ENCODE assay signal across 17 cellular contexts in the genomic region with DNA sequence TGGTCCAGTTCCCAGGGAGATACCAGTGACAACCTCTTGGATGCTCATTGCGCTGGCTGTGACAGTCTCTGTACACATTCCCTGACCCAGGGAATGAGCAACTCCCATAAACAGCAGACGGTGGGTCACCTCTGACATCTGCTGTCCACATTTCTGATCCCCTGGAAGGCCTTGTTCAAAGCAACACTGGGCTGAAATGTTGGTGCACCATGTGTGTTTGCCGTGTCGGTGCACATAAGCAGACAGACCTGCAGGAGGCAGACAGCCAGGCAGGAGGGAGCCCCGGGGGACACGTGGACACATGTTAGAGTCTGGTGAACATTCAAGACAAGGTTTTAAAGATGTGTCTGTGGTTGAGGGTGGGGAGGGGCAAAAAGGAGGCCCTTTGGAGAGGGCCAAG.
DNase-seq lines count a peak whose midpoint lies in the region; ATAC-seq, FAIRE-seq and TF ChIP-seq lines count a peak whose summit lies in the region.
"Had no signal": no experiment of that assay in that cellular context is flagged by ENCODE, and none has a peak within 500 bp of the region (broad histone marks: within the 10 kb centered on the region; RNA-seq: fewer than 3 reads in every experiment).

No MANE protein-coding gene starts in this region.

- no peak overlapping the region for H3K23ac ChIP-seq in mesendoderm (ENCODE audit: low read length)

- TF ChIP-seq CTCF in DND-41 (IDR thresholded peaks at IDR 0.05; ENCODE audit: borderline replicate concordance, extremely low read depth, low read length, poor library complexity, severe bottlenecking) (peak; percentile 18), adrenal gland (IDR thresholded peaks at IDR 0.05) (no peak)

- no peak for DNase-seq in DND-41
- peak; percentile 8 for DNase-seq in KBM-7
- DNase-seq in activated CD8-positive, alpha-beta T cell treated with anti-CD3 and anti-CD28 coated beads, Interleukin-2, amount 10 ng/mL, durations not matched to agents 7 days and 5 days, result peak; percentile 35
- peak; percentile 11 for DNase-seq in mesendoderm
- DNase-seq in small intestine, result no peak
- DNase-seq in adrenal gland, result no peak
- DNase-seq in stimulated activated naive CD4-positive, alpha-beta T cell (lab: John Stamatoyannopoulos, UW), result no peak
- DNase-seq in medulla oblongata (ENCODE audit: extremely low spot score), result no peak
- DNase-seq: activated CD4-positive, alpha-beta T cell treated with anti-CD3 and anti-CD28 coated beads, Interleukin-2, amount 50 U/mL, for 4 hours; activated effector memory CD4-positive, alpha-beta T cell treated with Interleukin-2 at 50 U/mL for 16 hours; CD4-positive, CD25-positive, alpha-beta regulatory T cell; hippocampal formation; left ventricle myocardium superior; NCI-H2081 treated with DMSO at 0.1 percent for 48 hours; T-helper 2 cell had no signal

- H3K4me2 ChIP-seq in DND-41 (ENCODE audit: insufficient read depth, low read length) (no peak overlapping the region), mesendoderm (ENCODE audit: low read length) (no peak overlapping the region)

- POLR2A ChIA-PET in activated CD8-positive, alpha-beta T cell treated with anti-CD3 and anti-CD28 coated beads, Interleukin-2, amount 10 ng/mL, durations not matched to agents 7 days and 5 days (lab: Charles Lee), result interaction anchor here (1.4 kb wide), 1 partner anchor 259 kb away, joined by 3 read pairs; no protein-coding TSS in a partner anchor

- no peak overlapping the region for H2BK120ac ChIP-seq in mesendoderm (ENCODE audit: low read depth, low read length)

- H2AK5ac ChIP-seq in mesendoderm (ENCODE audit: low read length), result no peak overlapping the region

- H3K27me3 Mint-ChIP-seq in activated CD8-positive, alpha-beta T cell treated with anti-CD3 and anti-CD28 coated beads, Interleukin-2, amount 10 ng/mL, durations not matched to agents 7 days and 5 days (ENCODE audit: low read depth), result peaks cover 35% of the 10 kb centered on the region

- H3K79me1 ChIP-seq in mesendoderm (ENCODE audit: low read length), result no peaks in the 10 kb centered on the region

- H4K8ac ChIP-seq in mesendoderm (ENCODE audit: low read depth, low read length), result no peak overlapping the region

- intact Hi-C loops in adrenal gland (cut with DNase I), result no loop called here

- H3K27ac ChIP-seq in DND-41 (ENCODE audit: low read length), result no peak overlapping the region
- no peak overlapping the region for H3K27ac ChIP-seq in mesendoderm (ENCODE audit: low read depth, low read length)
- no peak overlapping the region for H3K27ac ChIP-seq in small intestine (ENCODE audit: low read depth in 1 of 2, low read length in 1 of 2)
- no peak overlapping the region for H3K27ac ChIP-seq in adrenal gland
- H3K27ac ChIP-seq: epithelial cell of prostate, neutrophil had no signal

- H4K5ac ChIP-seq in mesendoderm (ENCODE audit: low read length), result no peak overlapping the region

- H2BK15ac ChIP-seq in mesendoderm (replicated peaks; ENCODE audit: low read depth), result no peak overlapping the region

- no peak overlapping the region for H2BK5ac ChIP-seq in mesendoderm (ENCODE audit: low read length)

- H3K36me3 ChIP-seq in DND-41 (ENCODE audit: insufficient read depth, low read length) (no peaks in the 10 kb centered on the region), mesendoderm (ENCODE audit: control insufficient read depth, insufficient read depth, low read length) (no peaks in the 10 kb centered on the region), small intestine (ENCODE audit: control insufficient read depth in 2 of 2, insufficient read depth in 2 of 2, low read length in 2 of 2) (no peaks in the 10 kb centered on the region), adrenal gland (replicated peaks in 1 of 2) (no peaks in the 10 kb centered on the region)
- H3K36me3 ChIP-seq: neutrophil had no signal

- no peak overlapping the region for H3K27ac Mint-ChIP-seq in activated CD8-positive, alpha-beta T cell treated with anti-CD3 and anti-CD28 coated beads, Interleukin-2, amount 10 ng/mL, durations not matched to agents 7 days and 5 days
- H3K27ac Mint-ChIP-seq: CD4-positive, CD25-positive, alpha-beta regulatory T cell had no signal

- CTCF ChIA-PET in activated CD8-positive, alpha-beta T cell treated with anti-CD3 and anti-CD28 coated beads, Interleukin-2, amount 10 ng/mL, durations not matched to agents 7 days and 5 days (lab: Charles Lee), result interaction anchor here (1.3 to 7.0 kb wide), 2 partner anchors 73 to 260 kb away, joined by 4 to 129 read pairs; no protein-coding TSS in a partner anchor

- no peak for ATAC-seq in DND-41 (ENCODE audit: insufficient read depth, low read depth)
- no peak for ATAC-seq in activated CD8-positive, alpha-beta T cell treated with anti-CD3 and anti-CD28 coated beads, Interleukin-2, amount 10 ng/mL, durations not matched to agents 7 days and 5 days
- ATAC-seq: left ventricle myocardium superior had no signal

- H3K9me3 ChIP-seq in DND-41 (ENCODE audit: insufficient read depth, low read length, severe bottlenecking) (no peaks in the 10 kb centered on the region), small intestine (ENCODE audit: control insufficient read depth, low read depth) (no peaks in the 10 kb centered on the region), adrenal gland (replicated peaks in 1 of 3) (no peaks in the 10 kb centered on the region)
- H3K9me3 ChIP-seq: neutrophil had no signal

- H3K79me2 ChIP-seq in DND-41 (ENCODE audit: insufficient read depth, low read length) (no peaks in the 10 kb centered on the region), mesendoderm (ENCODE audit: control insufficient read depth, insufficient read depth, low read length) (no peaks in the 10 kb centered on the region)

- H3K27me3 ChIP-seq in DND-41 (ENCODE audit: insufficient read depth, low read length, poor library complexity), result peaks cover 34% of the 10 kb centered on the region
- no peaks in the 10 kb centered on the region for H3K27me3 ChIP-seq in mesendoderm (ENCODE audit: insufficient read depth, low read length, poor library complexity)
- H3K27me3 ChIP-seq in small intestine (ENCODE audit: control insufficient read depth in 2 of 2, insufficient read depth in 2 of 2, low read length in 2 of 2), result peaks cover 0 to 2% of the 10 kb centered on the region in 2 donors
- peaks cover 17% of the 10 kb centered on the region for H3K27me3 ChIP-seq in adrenal gland

- no peak overlapping the region for H3K56ac ChIP-seq in mesendoderm (ENCODE audit: low read length)

- no peak overlapping the region for H3K18ac ChIP-seq in mesendoderm (ENCODE audit: low read length)

- TF ChIP-seq POLR2A in adrenal gland (IDR thresholded peaks at IDR 0.05), result no peak

- H3K4ac ChIP-seq in mesendoderm (ENCODE audit: low read depth, low read length), result no peak overlapping the region

- H3K9ac ChIP-seq in DND-41 (ENCODE audit: low read depth, low read length) (no peak overlapping the region), mesendoderm (ENCODE audit: low read length) (no peak overlapping the region)

- WGBS in mesendoderm (ENCODE audit: extremely low coverage, insufficient coverage, low lambda C conversion rate), result no CpG with 5 or more reads among the region's 6 CpGs
- 54 to 55% (median 54%) methylated on average over 6 of the region's 6 CpGs for WGBS in small intestine, 3 donors
- 35 to 51% (median 48%) methylated on average over 4 to 6 of the region's 6 CpGs for WGBS in adrenal gland, 4 donors

- peaks cover 53% of the 10 kb centered on the region for H3K4me1 Mint-ChIP-seq in activated CD8-positive, alpha-beta T cell treated with anti-CD3 and anti-CD28 coated beads, Interleukin-2, amount 10 ng/mL, durations not matched to agents 7 days and 5 days (ENCODE audit: low read depth)

- in situ Hi-C loops in KBM-7 (cut with MboI; ENCODE audit: low pct_unique_long_range_greater_than_20kb, low sequenced_read_pairs), result no loop called here

- H4K20me1 ChIP-seq in DND-41 (ENCODE audit: insufficient read depth, low read length), result no peaks in the 10 kb centered on the region

- no peaks in the 10 kb centered on the region for H3K9me3 Mint-ChIP-seq in activated CD8-positive, alpha-beta T cell treated with anti-CD3 and anti-CD28 coated beads, Interleukin-2, amount 10 ng/mL, durations not matched to agents 7 days and 5 days (ENCODE audit: insufficient read depth)

- FAIRE-seq in small intestine (lab: Jason Lieb, UNC), result no peak

- H3K4me1 ChIP-seq in DND-41 (ENCODE audit: insufficient read depth, low read length) (peaks cover 13% of the 10 kb centered on the region), mesendoderm (ENCODE audit: control insufficient read depth, low read depth, low read length) (no peaks in the 10 kb centered on the region), small intestine (ENCODE audit: control insufficient read depth in 2 of 2, insufficient read depth in 1 of 2, low read depth in 1 of 2, low read length in 1 of 2) (no peaks in the 10 kb centered on the region), adrenal gland (replicated peaks in 1 of 2) (peaks cover 0 to 10% of the 10 kb centered on the region in 2 donors)

- H3K4me3 ChIP-seq in DND-41 (ENCODE audit: low read depth in 1 of 2, low read length in 2 of 2) (no peak overlapping the region), mesendoderm (ENCODE audit: low read length) (no peak overlapping the region), small intestine (ENCODE audit: low read depth in 1 of 2, low read length in 2 of 2) (no peak overlapping the region), adrenal gland (no peak overlapping the region)

- peaks cover 10% of the 10 kb centered on the region for H3K36me3 Mint-ChIP-seq in activated CD8-positive, alpha-beta T cell treated with anti-CD3 and anti-CD28 coated beads, Interleukin-2, amount 10 ng/mL, durations not matched to agents 7 days and 5 days (ENCODE audit: low read depth)

- H3K4me3 Mint-ChIP-seq in activated CD8-positive, alpha-beta T cell treated with anti-CD3 and anti-CD28 coated beads, Interleukin-2, amount 10 ng/mL, durations not matched to agents 7 days and 5 days, result no peak overlapping the region
- H3K4me3 Mint-ChIP-seq: CD4-positive, CD25-positive, alpha-beta regulatory T cell had no signal

- no peak overlapping the region for H2AFZ ChIP-seq in DND-41 (ENCODE audit: low read depth, low read length)

Comparison
In these comparisons a context has a peak if more than half of its experiments do, and no peak if none do; other contexts are left out.
1. DNase-seq: peak in KBM-7 (single experiment), activated CD8-positive, alpha-beta T cell treated with anti-CD3 and anti-CD28 coated beads, Interleukin-2, amount 10 ng/mL, durations not matched to agents 7 days and 5 days (single experiment) and mesendoderm (single experiment); none in DND-41 (single experiment), small intestine (single experiment), adrenal gland (0 of 7), stimulated activated naive CD4-positive, alpha-beta T cell (0 of 6) and medulla oblongata (single experiment).